In genomic region chr9:131423171-131423581, GRCh38 we compare ENCODE assay signal across 8 cellular contexts. TPM values are rescaled to one million over a fixed set of nuclear protein-coding genes. Genes with fewer than 3 reads are reported as not detected.
DNase-seq lines count a peak whose midpoint lies in the region; ATAC-seq, FAIRE-seq and TF ChIP-seq lines count a peak whose summit lies in the region.

No MANE protein-coding gene starts in this region.

- intact Hi-C loops in HepG2 (cut with micrococcal nuclease; ENCODE audit: unreplicated experiment) = no loop called here

- POLR2A ChIA-PET in HepG2 (lab: Yijun Ruan, JAX) = no interaction called here
- POLR2A ChIA-PET in HEK293T (lab: Yijun Ruan, JAX) = no interaction called here

- H3K9me3 ChIP-seq in HepG2 (ENCODE audit: low read length) = no peaks in the 10 kb centered on the region
- H3K9me3 ChIP-seq in suprapubic skin = no peaks in the 10 kb centered on the region

- WGBS in HepG2 (ENCODE audit: low lambda C conversion rate) = 95% methylated on average over 10 of the region's 14 CpGs
- WGBS in suprapubic skin = 16% methylated on average over 3 of the region's 14 CpGs

- H3K27ac ChIP-seq in HepG2 (ENCODE audit: extremely low read length, insufficient read depth, low read length) (no peak overlapping the region), suprapubic skin (peak overlapping the region; percentile 82)

- H3K9ac ChIP-seq in HepG2 (ENCODE audit: insufficient read depth, low read depth, low read length) = no peak overlapping the region

- H3K4me3 ChIP-seq in choroid plexus epithelial cell (ENCODE audit: low read depth, low read length) (no peak overlapping the region), HepG2 (replicated peaks in 1 of 3; ENCODE audit: insufficient read depth in 1 of 3, low read depth in 2 of 3, low read length in 3 of 3) (no peak overlapping the region), suprapubic skin (peak overlapping the region; percentile 8)

- TF ChIP-seq POLR2A in HepG2 (IDR thresholded peaks at IDR 0.05; ENCODE audit: insufficient read depth in 1 of 2, low read depth in 2 of 2, low read length in 2 of 2) (no peak), suprapubic skin (IDR thresholded peaks at IDR 0.05) (no peak)

- in situ Hi-C loops in HepG2 (cut with HindIII; ENCODE audit: extremely low pct_ligation_motif_present, low pct_unique_long_range_greater_than_20kb) = no loop called here

- H4K20me1 ChIP-seq in HepG2 (ENCODE audit: insufficient read depth, low read length) = peaks cover 89% of the 10 kb centered on the region

- H3K4me1 ChIP-seq in HepG2 (ENCODE audit: insufficient read depth, low read length) (peaks cover 62% of the 10 kb centered on the region), suprapubic skin (peaks cover 74% of the 10 kb centered on the region)

- CTCF ChIA-PET in HepG2 (lab: Yijun Ruan, JAX; ENCODE audit: low intra/inter-chr PET ratio, low total read pairs) = no interaction called here
- CTCF ChIA-PET in HEK293T (lab: Yijun Ruan, JAX) = no interaction called here

- FAIRE-seq in HepG2 (lab: Jason Lieb, UNC) = no peak

- no peak for TF ChIP-seq CTCF in choroid plexus epithelial cell (conservative IDR thresholded peaks at IDR 0.05; ENCODE audit: low read depth, low read length)
- no peak for TF ChIP-seq CTCF in HepG2 (CRISPR knock-in tag; IDR thresholded peaks at IDR 0.05)
- TF ChIP-seq CTCF in suprapubic skin (IDR thresholded peaks at IDR 0.05) = no peak

- TF ChIP-seq RAD21 in HepG2 (CRISPR knock-in tag; IDR thresholded peaks at IDR 0.05) = no peak

- H3K4me2 ChIP-seq in HepG2 (ENCODE audit: low read depth, low read length) = no peak overlapping the region

- peaks cover 95% of the 10 kb centered on the region for H3K79me2 ChIP-seq in HepG2 (ENCODE audit: insufficient read depth, low read length)

- DNase-seq in NCI-H82 (lab: John Stamatoyannopoulos, UW) (peak; percentile 74), NCI-H82 treated with DMSO at 0.1 percent for 48 hours (lab: John Stamatoyannopoulos, UW; ENCODE audit: unreplicated experiment) (no peak), NCI-H524 treated with DMSO at 0.1 percent for 48 hours (lab: John Stamatoyannopoulos, UW) (peak; percentile 47), choroid plexus epithelial cell (ENCODE audit: low read depth) (peak; percentile 94), HepG2 (ENCODE audit: low spot score) (no peak), suprapubic skin (ENCODE audit: low spot score in 2 of 2) (no peak), HEK293T (ENCODE audit: extremely low spot score) (no peak)

- no peak for ATAC-seq in HepG2
- ATAC-seq in HG03354 (IDR thresholded peaks at IDR 0.05; ENCODE audit: poor library complexity, severe bottlenecking, unreplicated experiment) = no peak

- H2AFZ ChIP-seq in HepG2 (ENCODE audit: low read length) = no peak overlapping the region

- no TSS peak for BruUV-seq in HepG2 (replicated peaks; lab: Mats Ljungman, UMichigan)

- peaks cover 5 to 17% of the 10 kb centered on the region in 2 experiments; a peak in 4 of 5 replicates for H3K36me3 ChIP-seq in HepG2 (replicated peaks in 1 of 2; ENCODE audit: control insufficient read depth in 1 of 2, insufficient read depth in 2 of 2, low read length in 2 of 2)
- peaks cover 2% of the 10 kb centered on the region for H3K36me3 ChIP-seq in suprapubic skin

- TF ChIP-seq EP300 in HepG2 (IDR thresholded peaks at IDR 0.05; ENCODE audit: low read depth in 2 of 2, low read length in 2 of 2) (no peak), HepG2 (CRISPR knock-in tag; IDR thresholded peaks at IDR 0.05; ENCODE audit: borderline replicate concordance) (no peak), suprapubic skin (IDR thresholded peaks at IDR 0.05) (no peak)

- H3K27me3 ChIP-seq in HepG2 (ENCODE audit: control insufficient read depth in 1 of 2, insufficient read depth in 2 of 2, low read length in 2 of 2) (no peaks in the 10 kb centered on the region), suprapubic skin (no peaks in the 10 kb centered on the region)

TF ChIP-seq in HepG2, 621 proteins besides CTCF, POLR2A, EP300 and RAD21:
- TF ChIP-seq RFXANK (CRISPR knock-in tag; IDR thresholded peaks at IDR 0.05) (no peak), RBM22 (optimal IDR thresholded peaks at IDR 0.05; ENCODE audit: low read length) (peak; percentile 8)
TF ChIP-seq in HepG2: peak in this region for 1.

TF ChIP-seq in HEK293T, 16 proteins besides CTCF, POLR2A, EP300 and RAD21:
- TF ChIP-seq L3MBTL2 (conservative IDR thresholded peaks at IDR 0.05) (no peak), CTBP1 (IDR thresholded peaks at IDR 0.05; ENCODE audit: borderline replicate concordance) (no peak), ZNF384 (IDR thresholded peaks at IDR 0.05) (no peak), FOXM1 (IDR thresholded peaks at IDR 0.05; ENCODE audit: borderline replicate concordance) (no peak), SUZ12 (IDR thresholded peaks at IDR 0.05) (no peak), ARNT (IDR thresholded peaks at IDR 0.05) (no peak), HDGF (IDR thresholded peaks at IDR 0.05; ENCODE audit: borderline replicate concordance) (no peak), FOXA1 (IDR thresholded peaks at IDR 0.05) (no peak)

RNA-seq across cellular contexts. Expression of gene PRRC2B, which starts 29.3 kb away (rescaled TPM):
- 37.4 TPM in 2 replicates for total RNA-seq in HepG2 (2016; rRNA removed; fragmentation: Illumina TruSeq; extraction: Trizol)
- total RNA-seq in HepG2 (2016; cell fraction: cytosol; rRNA removed; fragmentation: Illumina TruSeq; extraction: Trizol; ENCODE audit: low read depth) = 20.7 and 24.3 TPM in 2 replicates
- 27.7 and 37.0 TPM in 2 replicates for total RNA-seq in HepG2 (2016; cell fraction: insoluble cytoplasmic fraction; rRNA removed; fragmentation: Illumina TruSeq; extraction: Trizol)
- 20.9 TPM in 2 replicates for total RNA-seq in HepG2 (2016; cell fraction: membrane; rRNA removed; fragmentation: Illumina TruSeq; extraction: Trizol)
- 41.7 and 49.5 TPM in 2 replicates for total RNA-seq in HepG2 (2016; cell fraction: nucleus; rRNA removed; fragmentation: Illumina TruSeq; extraction: Trizol)
- polyA plus RNA-seq in HepG2 (2011; rRNA removed) = 18.9 and 20.8 TPM in 2 replicates
- 11.9 and 12.5 TPM in 2 replicates for polyA plus RNA-seq in HepG2 (2011; cell fraction: cytosol; rRNA removed)
- polyA plus RNA-seq in HepG2 (2011; cell fraction: nucleus; rRNA removed) = 87.0 and 122 TPM in 2 replicates
- 55.6 and 57.4 TPM in 2 replicates for polyA plus RNA-seq in HepG2 (2012)
- polyA plus RNA-seq in HepG2 (2016; cell fraction: cytosol; fragmentation: Illumina TruSeq; extraction: Trizol; ENCODE audit: low read depth) = 4.0 TPM in 2 replicates
- 25.0 and 33.7 TPM in 2 replicates for polyA plus RNA-seq in HepG2 (2016; cell fraction: insoluble cytoplasmic fraction; fragmentation: Illumina TruSeq; extraction: Trizol; ENCODE audit: low read depth)
- 8.5 and 10.2 TPM in 2 replicates for polyA plus RNA-seq in HepG2 (2016; cell fraction: membrane; fragmentation: Illumina TruSeq; extraction: Trizol; ENCODE audit: low read depth)
- polyA plus RNA-seq in HepG2 (2016; cell fraction: nucleus; fragmentation: Illumina TruSeq; extraction: Trizol; ENCODE audit: insufficient read depth, low read depth) = 100 and 106 TPM in 2 replicates
- polyA minus RNA-seq in HepG2 (2011; rRNA and poly(A)+ RNA removed; ENCODE audit: low replicate concordance) = 72.0 and 116 TPM in 2 replicates
- polyA minus RNA-seq in HepG2 (2011; cell fraction: cytosol; rRNA and poly(A)+ RNA removed) = 23.3 and 31.5 TPM in 2 replicates
- polyA minus RNA-seq in HepG2 (2011; cell fraction: nucleus; rRNA and poly(A)+ RNA removed) = 52.6 and 56.1 TPM in 2 replicates
- total RNA-seq in suprapubic skin = 100 to 1,000 TPM; 153 to 286 (median 240) TPM

Comparison
In these comparisons a context has a peak if more than half of its experiments do, and no peak if none do; other contexts are left out.
1. DNase-seq: peak in NCI-H82 (single experiment), NCI-H524 treated with DMSO at 0.1 percent for 48 hours (single experiment) and choroid plexus epithelial cell (single experiment); none in NCI-H82 treated with DMSO at 0.1 percent for 48 hours (single experiment), HepG2 (single experiment), suprapubic skin (0 of 2) and HEK293T (single experiment).